Comparison of ENCODE assay signal across 8 cellular contexts in the genomic region with DNA sequence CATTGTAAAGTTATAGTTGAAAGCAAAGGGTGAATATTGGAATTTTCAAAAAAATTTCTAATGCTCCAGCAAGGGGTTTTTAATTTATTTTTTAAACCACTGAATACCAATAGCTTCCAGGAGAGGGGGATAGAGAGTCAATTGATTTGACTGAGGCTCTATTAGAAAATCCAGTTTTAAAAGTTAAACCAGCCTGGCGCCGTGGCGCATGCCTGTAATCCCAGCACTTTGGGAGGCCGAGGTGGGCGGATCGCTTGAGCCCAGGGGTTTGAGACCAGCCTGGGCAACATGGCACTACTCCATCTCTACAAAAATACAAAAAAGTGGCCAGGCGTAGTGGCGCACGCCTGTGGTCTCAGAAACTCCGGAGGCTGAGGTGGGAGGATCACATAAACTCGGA.
A peak's percentile ranks its signal among the peaks of the same experiment; 100 is the strongest.
DNase-seq lines count a peak whose midpoint lies in the region; ATAC-seq and TF ChIP-seq lines count a peak whose summit lies in the region.

No MANE protein-coding gene starts in this region.

- ATAC-seq in Right ventricle myocardium inferior (no peak), GM21723 (IDR thresholded peaks at IDR 0.05; ENCODE audit: unreplicated experiment) (no peak), HG03571 (IDR thresholded peaks at IDR 0.05; ENCODE audit: unreplicated experiment) (no peak), GM21528 (IDR thresholded peaks at IDR 0.05; ENCODE audit: low FRiP score, unreplicated experiment) (no peak)

- no peaks in the 10 kb centered on the region for H3K9me2 ChIP-seq in PC-9 (ENCODE audit: insufficient read depth)

- H3K27ac ChIP-seq in cardiac muscle cell: no peak overlapping the region
- H3K27ac ChIP-seq in PC-9: no peak overlapping the region

- BruUV-seq in PC-9 (replicated peaks; lab: Mats Ljungman, UMichigan): no TSS peak

- no peaks in the 10 kb centered on the region for H3K27me3 ChIP-seq in cardiac muscle cell
- no peaks in the 10 kb centered on the region for H3K27me3 ChIP-seq in PC-9 (ENCODE audit: insufficient read depth, low read depth)

- H2AFZ ChIP-seq in PC-9: no peak overlapping the region

- CTCF ChIA-PET in PC-9 (lab: Charles Lee): no interaction called here

- POLR2A ChIA-PET in PC-9 (lab: Charles Lee; ENCODE audit: unreplicated experiment): no interaction called here

- no peaks in the 10 kb centered on the region for H3K4me1 ChIP-seq in cardiac muscle cell (ENCODE audit: low read depth)
- peaks cover 26% of the 10 kb centered on the region; the same call in 1 of the 2 replicates for H3K4me1 ChIP-seq in PC-9 (replicated peaks; ENCODE audit: insufficient read depth)

- H3K4me2 ChIP-seq in PC-9: no peak overlapping the region

- 0 out of 2 replicates have a peak, but pooled peaks cover 3% of the 10 kb centered on the region for H3F3A ChIP-seq in PC-9 (ENCODE audit: insufficient read depth, low read depth)

- intact Hi-C loops in Right ventricle myocardium inferior (cut with DNase I): loop anchor here (2.0 to 10.0 kb wide), 4 partner anchors 157 to 681 kb away; partner anchors contain the start of gene SCAF11
- intact Hi-C loops in PC-9 (cut with micrococcal nuclease; ENCODE audit: unreplicated experiment): loop anchor here (2.0 to 5.0 kb wide), 7 partner anchors 118 to 683 kb away; partner anchors contain the start of genes SCAF11 and SLC38A2

- H3K9me3 ChIP-seq in cardiac muscle cell (ENCODE audit: low read depth) (no peaks in the 10 kb centered on the region), PC-9 (ENCODE audit: insufficient read depth, low read depth) (peaks cover 14% of the 10 kb centered on the region; the same call in 1 of the 2 replicates)

- no peaks in the 10 kb centered on the region for H4K20me1 ChIP-seq in PC-9 (ENCODE audit: insufficient read depth)

- TF ChIP-seq CTCF in cardiac muscle cell (IDR thresholded peaks at IDR 0.05; ENCODE audit: low read depth, low read length): peak; percentile 60
- TF ChIP-seq CTCF in PC-9 (conservative IDR thresholded peaks at IDR 0.05): peak; percentile 76

- no peaks in the 10 kb centered on the region for H3K36me3 ChIP-seq in cardiac muscle cell
- H3K36me3 ChIP-seq in PC-9 (ENCODE audit: low read depth): no peaks in the 10 kb centered on the region

- DNase-seq in cardiac muscle cell (ENCODE audit: low read depth in 1 of 2, low spot score in 1 of 2): peak; percentile 58 to 69
- no peak for DNase-seq in Right ventricle myocardium inferior (ENCODE audit: missing footprints)
- no peak for DNase-seq in PC-9
- DNase-seq in fibroblast of gingiva (ENCODE audit: low read depth): peak; percentile 19
- DNase-seq in pons (ENCODE audit: low spot score): peak; percentile 28

- H3K4me3 ChIP-seq in cardiac muscle cell (no peak overlapping the region), PC-9 (no peak overlapping the region)

- H3K79me2 ChIP-seq in PC-9 (ENCODE audit: low read depth): no peaks in the 10 kb centered on the region

Comparison
In these comparisons a context has a peak if more than half of its experiments do, and no peak if none do; other contexts are left out.
1. DNase-seq: peak in cardiac muscle cell (2 of 2), fibroblast of gingiva (single experiment) and pons (single experiment); none in Right ventricle myocardium inferior (single experiment) and PC-9 (0 of 2).